In the genomic region with DNA sequence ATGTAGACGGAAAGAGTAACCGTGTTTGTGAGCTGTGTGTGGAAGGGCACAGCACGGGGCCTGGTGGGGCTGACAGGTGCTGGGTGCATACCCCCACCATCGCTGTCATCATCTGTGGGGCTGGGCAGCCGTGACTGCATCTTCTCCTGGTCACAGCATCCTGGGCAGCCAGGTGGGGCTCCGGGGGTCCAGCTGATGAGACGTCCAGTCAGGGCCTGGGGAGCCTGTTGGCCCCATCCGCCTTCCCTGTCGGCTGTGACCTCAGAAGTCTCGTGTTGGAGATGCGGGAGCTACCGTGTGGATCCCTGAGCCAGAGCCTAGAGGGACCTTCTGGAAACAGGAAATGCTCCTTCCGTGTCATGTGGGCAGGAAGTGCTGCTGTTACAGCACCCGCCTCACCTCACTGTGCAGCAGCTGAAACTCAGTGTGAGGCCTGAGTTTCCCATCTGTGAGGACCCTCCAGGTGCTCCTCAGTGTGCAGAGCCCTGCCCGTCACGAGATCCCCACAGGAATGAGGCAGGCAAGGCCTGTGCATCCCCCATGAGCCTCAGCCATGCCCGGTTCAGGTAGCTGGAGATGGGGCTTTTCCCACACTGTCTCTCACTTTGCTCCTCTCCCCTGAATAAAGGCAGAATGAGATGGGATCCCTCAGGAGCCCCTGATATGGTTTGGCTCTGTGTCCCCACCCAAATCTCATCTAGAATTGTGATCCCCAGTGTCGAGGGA, we compare ENCODE assay signal across 21 cellular contexts.
DNase-seq lines count a peak whose midpoint lies in the region; ATAC-seq, FAIRE-seq and TF ChIP-seq lines count a peak whose summit lies in the region.
"Had no signal": no experiment of that assay in that cellular context is flagged by ENCODE, and none has a peak within 500 bp of the region (broad histone marks: within the 10 kb centered on the region; RNA-seq: fewer than 3 reads in every experiment).

No MANE protein-coding gene starts in this region.

- H3K79me2 ChIP-seq in DOHH2 (ENCODE audit: control insufficient read depth, low read length), result no peaks in the 10 kb centered on the region

- H3K4me2 ChIP-seq in DOHH2 (ENCODE audit: low read length), result peak overlapping the region; percentile 49

- no peaks in the 10 kb centered on the region for H4K20me1 ChIP-seq in DOHH2 (ENCODE audit: control insufficient read depth, insufficient read depth, low read depth, low read length)

- intact Hi-C loops in activated CD8-positive, alpha-beta T cell treated with anti-CD3 and anti-CD28 coated beads for 36 hours (cut with micrococcal nuclease), result no loop called here
- intact Hi-C loops in left ventricle myocardium inferior (cut with micrococcal nuclease) (no loop called here), spleen (cut with DNase I; ENCODE audit: low total_unique reads) (no loop called here), kidney (cut with DNase I) (no loop called here)

- H3K4me1 ChIP-seq in DOHH2 (ENCODE audit: control insufficient read depth, low read length) (peaks cover 51% of the 10 kb centered on the region), left ventricle myocardium inferior (peaks cover 32% of the 10 kb centered on the region), spleen (peaks cover 0 to 18% (median 8%) of the 10 kb centered on the region in 6 donors), kidney (ENCODE audit: control insufficient read depth in 1 of 2, insufficient read depth in 1 of 2, low read depth in 1 of 2, low read length in 2 of 2) (peaks cover 12 to 16% of the 10 kb centered on the region in 2 donors)
- H3K4me1 ChIP-seq: tibial artery had no signal

- DNase-seq in activated CD8-positive, alpha-beta T cell treated with anti-CD3 and anti-CD28 coated beads for 36 hours, result peak; percentile 24
- no peak for DNase-seq in left ventricle myocardium inferior
- peak; percentile 54 for DNase-seq in spleen
- DNase-seq in kidney, result no peak
- DNase-seq in stimulated activated CD4-positive, alpha-beta T cell treated with anti-CD3 and anti-CD28 coated beads, Interleukin-4, amount 100 ng/mL, for 24 hours, result no peak
- DNase-seq in activated CD4-positive, alpha-beta T cell treated with anti-CD3 and anti-CD28 coated beads, Interleukin-2, amount 50 U/mL, for 4 hours, result no peak
- DNase-seq: activated CD4-positive, alpha-beta T cell treated with anti-CD3 and anti-CD28 coated beads for 48 hours; anterior cingulate cortex; cortex of kidney; DMS53; H9; mesenchymal stem cell; NCI-H2029 treated with DMSO at 0.1 percent for 48 hours; NCI-H510A treated with DMSO at 0.1 percent for 48 hours; sigmoid colon; T1000 had no signal

- TF ChIP-seq CTCF in DOHH2 (IDR thresholded peaks at IDR 0.05; ENCODE audit: low read depth, low read length, poor library complexity, severe bottlenecking) (no peak), left ventricle myocardium inferior (IDR thresholded peaks at IDR 0.05; ENCODE audit: borderline replicate concordance) (no peak), spleen (IDR thresholded peaks at IDR 0.05 in 8 of 11, conservative IDR thresholded peaks at IDR 0.05 in 3 of 11) (no peak), kidney (IDR thresholded peaks at IDR 0.05; ENCODE audit: borderline replicate concordance, extremely low read depth, insufficient read depth) (no peak)
- TF ChIP-seq CTCF in activated CD8-positive, alpha-beta T cell treated with anti-CD3 and anti-CD28 coated beads for 36 hours (IDR thresholded peaks at IDR 0.05), result no peak

- peaks cover 6% of the 10 kb centered on the region for H3K9me3 Mint-ChIP-seq in activated CD8-positive, alpha-beta T cell treated with anti-CD3 and anti-CD28 coated beads for 36 hours

- no peak overlapping the region for H3K9ac ChIP-seq in kidney (ENCODE audit: low read length in 2 of 2)

- peaks cover 26% of the 10 kb centered on the region for H3K9me3 ChIP-seq in DOHH2 (ENCODE audit: control insufficient read depth, insufficient read depth, low read length)
- H3K9me3 ChIP-seq in left ventricle myocardium inferior (replicated peaks), result peaks cover 16% of the 10 kb centered on the region
- peaks cover 0 to 28% (median 19%) of the 10 kb centered on the region in 8 donors for H3K9me3 ChIP-seq in spleen
- peaks cover 0 to 8% of the 10 kb centered on the region in 2 donors for H3K9me3 ChIP-seq in kidney (ENCODE audit: control insufficient read depth in 1 of 2, low read length in 2 of 2)

- H3F3A ChIP-seq in DOHH2 (ENCODE audit: control insufficient read depth, insufficient read depth), result 0 out of 2 replicates have a peak, but pooled peaks cover 2% of the 10 kb centered on the region

- H3K27me3 ChIP-seq in DOHH2 (ENCODE audit: control insufficient read depth, low read length) (no peaks in the 10 kb centered on the region), left ventricle myocardium inferior (ENCODE audit: low read depth) (no peaks in the 10 kb centered on the region), spleen (replicated peaks in 1 of 7) (peaks cover 0 to 9% (median 0%) of the 10 kb centered on the region in 7 donors)
- H3K27me3 ChIP-seq: gastroesophageal sphincter, sigmoid colon had no signal

- H3K36me3 ChIP-seq in DOHH2 (ENCODE audit: control insufficient read depth, low read length) (no peaks in the 10 kb centered on the region), left ventricle myocardium inferior (no peaks in the 10 kb centered on the region), spleen (no peaks in the 10 kb centered on the region), kidney (ENCODE audit: control insufficient read depth in 1 of 2, insufficient read depth in 2 of 2, low read length in 2 of 2) (no peaks in the 10 kb centered on the region)
- H3K36me3 ChIP-seq: gastroesophageal sphincter, sigmoid colon, tibial artery had no signal

- FAIRE-seq in kidney (lab: Jason Lieb, UNC), result no peak
- FAIRE-seq: GM18507 had no signal

- H3K27me3 Mint-ChIP-seq in activated CD8-positive, alpha-beta T cell treated with anti-CD3 and anti-CD28 coated beads for 36 hours, result no peaks in the 10 kb centered on the region

- ATAC-seq in activated CD8-positive, alpha-beta T cell treated with anti-CD3 and anti-CD28 coated beads for 36 hours, result peak; percentile 53
- ATAC-seq: gastroesophageal sphincter had no signal

- H3K27ac ChIP-seq in DOHH2 (ENCODE audit: low read depth, low read length) (no peak overlapping the region), left ventricle myocardium inferior (replicated peaks) (peak overlapping the region; percentile 64), spleen (no peak overlapping the region), kidney (ENCODE audit: low read depth in 2 of 2, low read length in 2 of 2) (no peak overlapping the region)
- H3K27ac ChIP-seq: epithelial cell of prostate, gastroesophageal sphincter, sigmoid colon, tibial artery had no signal

- no peaks in the 10 kb centered on the region for H3K9me2 ChIP-seq in DOHH2 (replicated peaks; ENCODE audit: control insufficient read depth, low read length)

- no peaks in the 10 kb centered on the region for H3K36me3 Mint-ChIP-seq in activated CD8-positive, alpha-beta T cell treated with anti-CD3 and anti-CD28 coated beads for 36 hours (ENCODE audit: low read depth)

- WGBS in spleen, 5 donors, result 57 to 68% (median 66%) methylated on average over 9 to 18 of the region's 18 CpGs

- POLR2A ChIA-PET in activated CD8-positive, alpha-beta T cell treated with anti-CD3 and anti-CD28 coated beads for 36 hours (lab: Charles Lee), result no interaction called here

- CTCF ChIA-PET in activated CD8-positive, alpha-beta T cell treated with anti-CD3 and anti-CD28 coated beads for 36 hours (lab: Charles Lee), result interaction anchor here (4.2 kb wide), 1 partner anchor 28 kb away, joined by 15 read pairs; no protein-coding TSS in a partner anchor

- no peak for TF ChIP-seq POLR2A in spleen (IDR thresholded peaks at IDR 0.05)

- H3K4me1 Mint-ChIP-seq in activated CD8-positive, alpha-beta T cell treated with anti-CD3 and anti-CD28 coated beads for 36 hours (ENCODE audit: low read depth), result peaks cover 31% of the 10 kb centered on the region

- H3K4me3 ChIP-seq in DOHH2 (ENCODE audit: low read length), result peak overlapping the region; percentile 24; the same call in 1 of the 2 replicates
- no peak overlapping the region for H3K4me3 ChIP-seq in left ventricle myocardium inferior
- no peak overlapping the region for H3K4me3 ChIP-seq in spleen
- no peak overlapping the region for H3K4me3 ChIP-seq in kidney (ENCODE audit: low read length in 2 of 2)
- H3K4me3 ChIP-seq: gastroesophageal sphincter, sigmoid colon, tibial artery had no signal

- H3K27ac Mint-ChIP-seq in activated CD8-positive, alpha-beta T cell treated with anti-CD3 and anti-CD28 coated beads for 36 hours, result peak overlapping the region; percentile 71

- H3K4me3 Mint-ChIP-seq in activated CD8-positive, alpha-beta T cell treated with anti-CD3 and anti-CD28 coated beads for 36 hours, result no peak overlapping the region
- H3K4me3 Mint-ChIP-seq: H9 had no signal

Comparison
In these comparisons a context has a peak if more than half of its experiments do, and no peak if none do; other contexts are left out.
1. DNase-seq: peak in activated CD8-positive, alpha-beta T cell treated with anti-CD3 and anti-CD28 coated beads for 36 hours (single experiment) and spleen (single experiment); none in left ventricle myocardium inferior (single experiment), kidney (single experiment), stimulated activated CD4-positive, alpha-beta T cell treated with anti-CD3 and anti-CD28 coated beads, Interleukin-4, amount 100 ng/mL, for 24 hours (single experiment) and activated CD4-positive, alpha-beta T cell treated with anti-CD3 and anti-CD28 coated beads, Interleukin-2, amount 50 U/mL, for 4 hours (0 of 2).